Comparison of ENCODE assay signal across 2 cellular contexts in genomic region chr2:231894566-231895380, GRCh38.
TF ChIP-seq lines count a peak whose summit lies in the region.

No MANE protein-coding gene starts in this region.

TF ChIP-seq in GM12878, 131 proteins besides CTCF, POLR2A, EP300 and RAD21:
- TF ChIP-seq EED (IDR thresholded peaks at IDR 0.05; ENCODE audit: low read depth) (no peak), CHD2 (IDR thresholded peaks at IDR 0.05; ENCODE audit: borderline replicate concordance, low read depth, low read length) (0 out of 2 replicates have a peak, but pooled peaks have one; percentile 49), BRCA1 (IDR thresholded peaks at IDR 0.05; ENCODE audit: low read depth, low read length) (peak; percentile 30; the same call in 1 of the 2 replicates), ZNF687 (IDR thresholded peaks at IDR 0.05) (no peak), ZZZ3 (IDR thresholded peaks at IDR 0.05; ENCODE audit: control insufficient read depth, insufficient read length, low read depth) (no peak), ZNF384 (IDR thresholded peaks at IDR 0.05; ENCODE audit: borderline replicate concordance, low read depth, low read length) (no peak), HDAC6 (IDR thresholded peaks at IDR 0.05; ENCODE audit: unreplicated experiment) (no peak), IRF3 (IDR thresholded peaks at IDR 0.05) (no peak)

TF ChIP-seq in HepG2, 621 proteins besides CTCF, POLR2A, EP300 and RAD21:
- peak; percentile 95 for TF ChIP-seq CHD2 (IDR thresholded peaks at IDR 0.05; ENCODE audit: low read depth, low read length)
- no peak for TF ChIP-seq ZNF691 (CRISPR knock-in tag; IDR thresholded peaks at IDR 0.05; ENCODE audit: borderline replicate concordance, low read depth)
